ENCODE assay signal across 7 cellular contexts in genomic region chr20:34579936-34580587, GRCh38. TPM values are rescaled to one million over a fixed set of nuclear protein-coding genes. Genes with fewer than 3 reads are reported as not detected.
DNase-seq lines count a peak whose midpoint lies in the region; ATAC-seq and FAIRE-seq lines count a peak whose summit lies in the region.

No MANE protein-coding gene starts in this region.

- peak; percentile 63 for DNase-seq in pons (ENCODE audit: low spot score)
- no peak for DNase-seq in activated effector memory CD4-positive, alpha-beta T cell treated with Interleukin-2 at 50 U/mL for 16 hours
- no peak for DNase-seq in Kasumi-1 (lab: John Stamatoyannopoulos, UW)
- DNase-seq in frontal cortex (ENCODE audit: low spot score in 2 of 2): no peak

- H3K4me3 Mint-ChIP-seq in activated T-helper 17 cell treated with anti-CD3 and anti-CD28 coated beads, Interleukin-2, amount 50 U/mL, for 72 hours: peak overlapping the region; percentile 65

- no peaks in the 10 kb centered on the region for H3K9me3 Mint-ChIP-seq in activated T-helper 17 cell treated with anti-CD3 and anti-CD28 coated beads, Interleukin-2, amount 50 U/mL, for 72 hours

- peaks cover 31% of the 10 kb centered on the region for H3K36me3 Mint-ChIP-seq in activated T-helper 17 cell treated with anti-CD3 and anti-CD28 coated beads, Interleukin-2, amount 50 U/mL, for 72 hours (ENCODE audit: low read depth)

- H3K4me1 Mint-ChIP-seq in activated T-helper 17 cell treated with anti-CD3 and anti-CD28 coated beads, Interleukin-2, amount 50 U/mL, for 72 hours: peaks cover 21% of the 10 kb centered on the region

- peak overlapping the region; percentile 95 for H3K27ac Mint-ChIP-seq in activated T-helper 17 cell treated with anti-CD3 and anti-CD28 coated beads, Interleukin-2, amount 50 U/mL, for 72 hours

- no peaks in the 10 kb centered on the region for H3K27me3 Mint-ChIP-seq in activated T-helper 17 cell treated with anti-CD3 and anti-CD28 coated beads, Interleukin-2, amount 50 U/mL, for 72 hours

- FAIRE-seq in frontal cortex (lab: Jason Lieb, UNC): no peak

- ATAC-seq in GM19035 (IDR thresholded peaks at IDR 0.05; ENCODE audit: unreplicated experiment) (peak; percentile 70), HG03354 (IDR thresholded peaks at IDR 0.05; ENCODE audit: poor library complexity, severe bottlenecking, unreplicated experiment) (peak; percentile 73)
- ATAC-seq in activated T-helper 17 cell treated with anti-CD3 and anti-CD28 coated beads, Interleukin-2, amount 50 U/mL, for 72 hours (replicated peaks): peak; percentile 66

RNA-seq across cellular contexts. Expression of gene MAP1LC3A, which starts 21.5 kb away (rescaled TPM):
- total RNA-seq in activated T-helper 17 cell treated with anti-CD3 and anti-CD28 coated beads, Interleukin-2, amount 50 U/mL, for 72 hours: 1 to 10 TPM; 4.5 to 4.6 TPM
- total RNA-seq in frontal cortex: 43.2 TPM
